2 cellular contexts compared by ENCODE assay signal in genomic region chr19:48395499-48395898, GRCh38.
TF ChIP-seq lines count a peak whose summit lies in the region.

No MANE protein-coding gene starts in this region.

TF ChIP-seq in SK-N-SH, 30 proteins besides CTCF, POLR2A, EP300 and RAD21:
- TF ChIP-seq, protein P1, sequence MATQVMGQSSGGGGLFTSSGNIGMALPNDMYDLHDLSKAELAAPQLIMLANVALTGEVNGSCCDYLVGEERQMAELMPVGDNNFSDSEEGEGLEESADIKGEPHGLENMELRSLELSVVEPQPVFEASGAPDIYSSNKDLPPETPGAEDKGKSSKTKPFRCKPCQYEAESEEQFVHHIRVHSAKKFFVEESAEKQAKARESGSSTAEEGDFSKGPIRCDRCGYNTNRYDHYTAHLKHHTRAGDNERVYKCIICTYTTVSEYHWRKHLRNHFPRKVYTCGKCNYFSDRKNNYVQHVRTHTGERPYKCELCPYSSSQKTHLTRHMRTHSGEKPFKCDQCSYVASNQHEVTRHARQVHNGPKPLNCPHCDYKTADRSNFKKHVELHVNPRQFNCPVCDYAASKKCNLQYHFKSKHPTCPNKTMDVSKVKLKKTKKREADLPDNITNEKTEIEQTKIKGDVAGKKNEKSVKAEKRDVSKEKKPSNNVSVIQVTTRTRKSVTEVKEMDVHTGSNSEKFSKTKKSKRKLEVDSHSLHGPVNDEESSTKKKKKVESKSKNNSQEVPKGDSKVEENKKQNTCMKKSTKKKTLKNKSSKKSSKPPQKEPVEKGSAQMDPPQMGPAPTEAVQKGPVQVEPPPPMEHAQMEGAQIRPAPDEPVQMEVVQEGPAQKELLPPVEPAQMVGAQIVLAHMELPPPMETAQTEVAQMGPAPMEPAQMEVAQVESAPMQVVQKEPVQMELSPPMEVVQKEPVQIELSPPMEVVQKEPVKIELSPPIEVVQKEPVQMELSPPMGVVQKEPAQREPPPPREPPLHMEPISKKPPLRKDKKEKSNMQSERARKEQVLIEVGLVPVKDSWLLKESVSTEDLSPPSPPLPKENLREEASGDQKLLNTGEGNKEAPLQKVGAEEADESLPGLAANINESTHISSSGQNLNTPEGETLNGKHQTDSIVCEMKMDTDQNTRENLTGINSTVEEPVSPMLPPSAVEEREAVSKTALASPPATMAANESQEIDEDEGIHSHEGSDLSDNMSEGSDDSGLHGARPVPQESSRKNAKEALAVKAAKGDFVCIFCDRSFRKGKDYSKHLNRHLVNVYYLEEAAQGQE (IDR thresholded peaks at IDR 0.05; ENCODE audit: low read depth, low read length): no peak
- no peak for TF ChIP-seq TCF12 (IDR thresholded peaks at IDR 0.05)
- TF ChIP-seq TAF1 (IDR thresholded peaks at IDR 0.05; ENCODE audit: borderline replicate concordance, low read depth, low read length): no peak
- no peak for TF ChIP-seq FOSL2 (IDR thresholded peaks at IDR 0.05; ENCODE audit: borderline replicate concordance, low read depth)
- no peak for TF ChIP-seq RCOR1 (IDR thresholded peaks at IDR 0.05; ENCODE audit: low read length)
- TF ChIP-seq ELF1 (IDR thresholded peaks at IDR 0.05): no peak
- TF ChIP-seq ZBTB33 (IDR thresholded peaks at IDR 0.05; ENCODE audit: borderline replicate concordance, low read depth): no peak
- no peak for TF ChIP-seq USF1 (IDR thresholded peaks at IDR 0.05; ENCODE audit: borderline replicate concordance, low read depth)
- TF ChIP-seq, protein P2, sequence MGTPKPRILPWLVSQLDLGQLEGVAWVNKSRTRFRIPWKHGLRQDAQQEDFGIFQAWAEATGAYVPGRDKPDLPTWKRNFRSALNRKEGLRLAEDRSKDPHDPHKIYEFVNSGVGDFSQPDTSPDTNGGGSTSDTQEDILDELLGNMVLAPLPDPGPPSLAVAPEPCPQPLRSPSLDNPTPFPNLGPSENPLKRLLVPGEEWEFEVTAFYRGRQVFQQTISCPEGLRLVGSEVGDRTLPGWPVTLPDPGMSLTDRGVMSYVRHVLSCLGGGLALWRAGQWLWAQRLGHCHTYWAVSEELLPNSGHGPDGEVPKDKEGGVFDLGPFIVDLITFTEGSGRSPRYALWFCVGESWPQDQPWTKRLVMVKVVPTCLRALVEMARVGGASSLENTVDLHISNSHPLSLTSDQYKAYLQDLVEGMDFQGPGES (IDR thresholded peaks at IDR 0.05; ENCODE audit: low read depth, low read length): no peak
- no peak for TF ChIP-seq TEAD4 (IDR thresholded peaks at IDR 0.05; ENCODE audit: borderline replicate concordance, insufficient read depth)

TF ChIP-seq in SK-N-SH treated with all-trans-retinoic acid at 6 μM for 48 hours, 23 proteins besides CTCF, POLR2A, EP300 and RAD21 (continued from another document):
- TF ChIP-seq ZFP30 (CRISPR knock-in tag; IDR thresholded peaks at IDR 0.05): no peak
- no peak for TF ChIP-seq ZFP3 (CRISPR knock-in tag; IDR thresholded peaks at IDR 0.05)
